27 cellular contexts compared by ENCODE assay signal in the genomic region with DNA sequence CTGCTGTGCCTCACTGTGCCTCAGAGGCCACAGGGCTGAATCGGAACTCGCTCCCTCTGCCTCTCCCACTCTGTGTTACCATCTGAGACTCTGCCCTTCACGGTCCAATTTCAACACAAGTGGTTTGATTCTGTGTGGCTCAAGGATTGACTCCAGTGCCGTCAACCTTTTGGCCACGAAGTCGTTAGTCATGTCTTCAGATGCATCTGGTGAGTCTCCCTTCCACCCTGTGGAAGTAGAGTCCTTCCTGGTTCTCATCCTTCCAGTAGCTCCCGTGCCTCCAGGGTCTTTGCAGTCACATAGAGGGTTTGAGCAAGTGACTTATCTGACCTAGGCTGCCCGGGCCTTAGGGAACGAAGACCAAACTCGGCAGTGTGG.
"Had no signal": no experiment of that assay in that cellular context is flagged by ENCODE, and none has a peak within 500 bp of the region (broad histone marks: within the 10 kb centered on the region; RNA-seq: fewer than 3 reads in every experiment).

No MANE protein-coding gene starts in this region.

- H3K4me3 Mint-ChIP-seq: activated CD8-positive, alpha-beta memory T cell treated with anti-CD3 and anti-CD28 coated beads, Interleukin-2, amount 10 ng/mL, durations not matched to agents 7 days and 5 days; activated CD8-positive, alpha-beta T cell treated with anti-CD3 and anti-CD28 coated beads, Interleukin-2, amount 10 ng/mL, durations not matched to agents 7 days and 5 days; natural killer cell; stimulated activated naive CD8-positive, alpha-beta T cell treated with anti-CD3 and anti-CD28 coated beads, Interleukin-15, Interleukin-2, amounts not matched to agents 100 ng/mL and 50 ng/mL, for 24 hours; T-helper 2 cell treated with Interferon-gamma antibody and Interleukin-4, amounts not matched to agents 5 μg/mL and 100 μg/mL, for 36 hours had no signal

- H3K27ac Mint-ChIP-seq: activated CD8-positive, alpha-beta memory T cell treated with anti-CD3 and anti-CD28 coated beads, Interleukin-2, amount 10 ng/mL, durations not matched to agents 7 days and 5 days; activated CD8-positive, alpha-beta T cell treated with anti-CD3 and anti-CD28 coated beads, Interleukin-2, amount 10 ng/mL, durations not matched to agents 7 days and 5 days; stimulated activated naive CD8-positive, alpha-beta T cell treated with anti-CD3 and anti-CD28 coated beads, Interleukin-15, Interleukin-2, amounts not matched to agents 100 ng/mL and 50 ng/mL, for 24 hours; T-helper 2 cell treated with Interferon-gamma antibody and Interleukin-4, amounts not matched to agents 5 μg/mL and 100 μg/mL, for 36 hours had no signal

- ATAC-seq: activated CD8-positive, alpha-beta memory T cell treated with anti-CD3 and anti-CD28 coated beads, Interleukin-2, amount 10 ng/mL, durations not matched to agents 7 days and 5 days; activated CD8-positive, alpha-beta T cell treated with anti-CD3 and anti-CD28 coated beads, Interleukin-2, amount 10 ng/mL, durations not matched to agents 7 days and 5 days; body of pancreas; heart right ventricle; lower lobe of right lung; natural killer cell; sciatic nerve had no signal

- H3K27me3 Mint-ChIP-seq: activated CD8-positive, alpha-beta memory T cell treated with anti-CD3 and anti-CD28 coated beads, Interleukin-2, amount 10 ng/mL, durations not matched to agents 7 days and 5 days; stimulated activated naive CD8-positive, alpha-beta T cell treated with anti-CD3 and anti-CD28 coated beads, Interleukin-15, Interleukin-2, amounts not matched to agents 100 ng/mL and 50 ng/mL, for 24 hours had no signal

- H3K36me3 Mint-ChIP-seq: natural killer cell had no signal

- H3K9me3 Mint-ChIP-seq: natural killer cell; stimulated activated naive CD8-positive, alpha-beta T cell treated with anti-CD3 and anti-CD28 coated beads, Interleukin-15, Interleukin-2, amounts not matched to agents 100 ng/mL and 50 ng/mL, for 24 hours; T-helper 2 cell treated with Interferon-gamma antibody and Interleukin-4, amounts not matched to agents 5 μg/mL and 100 μg/mL, for 36 hours had no signal

- H3K4me3 ChIP-seq: body of pancreas, esophagus squamous epithelium, heart right ventricle, lower lobe of right lung, skin epidermis, thoracic aorta had no signal

- H3K27ac ChIP-seq: body of pancreas, epithelial cell of prostate, heart right ventricle, lower lobe of right lung, skin epidermis, thoracic aorta had no signal

- H3K4me1 ChIP-seq: body of pancreas had no signal

- H3K4me1 Mint-ChIP-seq: activated CD8-positive, alpha-beta memory T cell treated with anti-CD3 and anti-CD28 coated beads, Interleukin-2, amount 10 ng/mL, durations not matched to agents 7 days and 5 days had no signal

- H3K9me3 ChIP-seq: body of pancreas, esophagus squamous epithelium, heart right ventricle, lower lobe of right lung, thoracic aorta had no signal

- H3K27me3 ChIP-seq: body of pancreas, esophagus squamous epithelium, heart right ventricle had no signal

- DNase-seq: activated CD4-positive, alpha-beta T cell treated with anti-CD3 and anti-CD28 coated beads for 4 hours; activated CD4-positive, CD25-positive, alpha-beta regulatory T cell; activated CD8-positive, alpha-beta memory T cell treated with anti-CD3 and anti-CD28 coated beads, Interleukin-2, amount 10 ng/mL, durations not matched to agents 7 days and 5 days; activated CD8-positive, alpha-beta T cell treated with anti-CD3 and anti-CD28 coated beads, Interleukin-2, amount 10 ng/mL, durations not matched to agents 7 days and 5 days; activated gamma-delta T cell; activated naive CD4-positive, alpha-beta T cell treated with anti-CD3 and anti-CD28 coated beads, Interleukin-2, amount 50 U/mL, for 16 hours; aorta; body of pancreas; dermis blood vessel endothelial cell; effector CD4-positive, alpha-beta T cell; esophagus squamous epithelium; foreskin melanocyte; heart right ventricle; kidney glomerular epithelial cell; lower lobe of right lung; mesenchymal stem cell; natural killer cell; stimulated activated CD4-positive, alpha-beta T cell treated with anti-CD3 and anti-CD28 coated beads, Interleukin-12 subunit alpha, Interleukin-12 subunit beta, amount 100 ng/mL, for 4 hours; stimulated activated CD4-positive, alpha-beta T cell treated with anti-CD3 and anti-CD28 coated beads, Interleukin-4, amount 100 ng/mL, for 1 hour; T-helper 1 cell; trophoblast cell had no signal
